8 cellular contexts compared by ENCODE assay signal in the genomic region with DNA sequence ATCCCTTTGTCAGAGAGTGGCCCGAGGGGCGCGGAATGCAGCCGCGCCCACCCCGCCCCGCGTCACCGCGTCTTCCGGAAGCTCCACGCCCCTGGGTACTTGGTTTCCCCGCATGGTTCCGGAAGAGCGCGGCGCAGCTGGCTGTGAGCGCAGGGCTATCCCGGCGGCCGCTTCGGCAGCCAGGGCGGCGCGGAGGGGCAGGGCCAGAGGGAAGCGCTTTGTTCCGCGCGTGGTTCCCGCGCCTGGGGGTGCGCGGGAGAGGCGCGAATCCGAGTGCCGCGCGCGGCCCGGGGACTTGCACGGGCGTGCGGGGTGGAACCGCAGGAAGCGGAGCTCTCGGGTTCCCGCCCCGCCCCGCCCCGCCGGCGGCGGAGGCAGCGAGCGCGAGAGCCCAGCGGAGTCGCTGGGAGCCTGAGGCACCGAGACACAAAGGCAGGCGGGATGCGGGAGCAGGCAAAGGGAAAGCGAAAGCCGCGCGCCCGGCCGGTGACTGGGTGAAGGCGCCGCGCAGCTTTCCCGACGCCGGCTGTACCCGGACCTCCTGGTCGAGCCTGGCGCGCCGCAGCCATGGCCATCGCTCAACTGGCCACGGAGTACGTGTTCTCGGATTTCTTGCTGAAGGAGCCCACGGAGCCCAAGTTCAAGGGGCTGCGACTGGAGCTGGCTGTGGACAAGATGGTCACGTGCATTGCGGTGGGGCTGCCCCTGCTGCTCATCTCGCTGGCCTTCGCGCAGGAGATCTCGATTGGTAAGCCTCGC. TPM values are rescaled to one million over a fixed set of nuclear protein-coding genes. Genes with fewer than 3 reads are reported as not detected.
A peak's percentile ranks its signal among the peaks of the same experiment; 100 is the strongest.
DNase-seq lines count a peak whose midpoint lies in the region; ATAC-seq and TF ChIP-seq lines count a peak whose summit lies in the region.

A gene with protein sequence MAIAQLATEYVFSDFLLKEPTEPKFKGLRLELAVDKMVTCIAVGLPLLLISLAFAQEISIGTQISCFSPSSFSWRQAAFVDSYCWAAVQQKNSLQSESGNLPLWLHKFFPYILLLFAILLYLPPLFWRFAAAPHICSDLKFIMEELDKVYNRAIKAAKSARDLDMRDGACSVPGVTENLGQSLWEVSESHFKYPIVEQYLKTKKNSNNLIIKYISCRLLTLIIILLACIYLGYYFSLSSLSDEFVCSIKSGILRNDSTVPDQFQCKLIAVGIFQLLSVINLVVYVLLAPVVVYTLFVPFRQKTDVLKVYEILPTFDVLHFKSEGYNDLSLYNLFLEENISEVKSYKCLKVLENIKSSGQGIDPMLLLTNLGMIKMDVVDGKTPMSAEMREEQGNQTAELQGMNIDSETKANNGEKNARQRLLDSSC (plus strand): TSS at position 96 of the 759 bp plus-strand sequence. CDS start 472 bp downstream, at position 568.

- in situ Hi-C loops in GM18951 (cut with MboI; ENCODE audit: low sequenced_read_pairs, unreplicated experiment), result no loop called here

- TF ChIP-seq POLR2A in GM18951 (IDR thresholded peaks at IDR 0.05; ENCODE audit: extremely low read depth, insufficient read depth, insufficient read length), result peak; percentile 69

- no peak for DNase-seq in AG09309 (ENCODE audit: low read depth)
- peak; percentile 85 for DNase-seq in NCI-H226
- peak; percentile 59 for DNase-seq in cerebellum (ENCODE audit: low spot score)
- DNase-seq in kidney tubule cell (ENCODE audit: low spot score), result peak; percentile 93
- DNase-seq in stimulated activated CD4-positive, alpha-beta T cell treated with anti-CD3 and anti-CD28 coated beads, Interleukin-1b, Interleukin-23, amount 100 ng/mL, for 24 hours (ENCODE audit: low read depth in 4 of 4, low spot score in 1 of 4), result peak in 3 of 4 experiments; percentile 54 to 63 (median 60)

- ATAC-seq in HG03159 (IDR thresholded peaks at IDR 0.05; ENCODE audit: unreplicated experiment), result peak; percentile 84
- ATAC-seq in activated CD4-positive, CD25-positive, alpha-beta regulatory T cell treated with anti-CD3 and anti-CD28 coated beads, Interleukin-2, amount 50 U/mL, for 24 hours, result peak; percentile 86 to 87

- peak within 1 kb of the TSS; percentile 94 for H3K4me3 ChIP-seq in AG09309 (ENCODE audit: control insufficient read depth, low read depth, low read length)

- no peak for TF ChIP-seq CTCF in AG09309 (IDR thresholded peaks at IDR 0.05; ENCODE audit: control insufficient read depth, insufficient read depth, low read depth, low read length, missing control alignments)

RNA-seq across cellular contexts. Expression of the gene that starts here (rescaled TPM):
- total RNA-seq in cerebellum, result 117 TPM
